13 cellular contexts compared by ENCODE assay signal in the genomic region with DNA sequence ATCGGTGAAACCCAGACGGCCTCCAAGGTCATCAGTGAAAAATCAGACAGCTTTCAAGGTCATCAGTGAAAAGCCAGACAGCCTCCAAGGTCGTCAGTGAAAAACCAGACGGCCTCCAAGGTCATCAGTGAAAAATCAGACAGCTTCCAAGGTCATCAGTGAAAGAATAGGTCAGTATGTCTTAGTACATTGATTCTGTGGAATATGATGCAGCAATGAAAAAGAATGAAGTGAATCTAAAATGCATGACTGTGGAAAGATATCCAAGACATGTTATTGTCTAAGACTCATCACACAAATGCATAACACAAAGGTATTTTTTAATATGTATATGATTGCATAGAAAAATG.
"Had no signal": no experiment of that assay in that cellular context is flagged by ENCODE, and none has a peak within 500 bp of the region (broad histone marks: within the 10 kb centered on the region; RNA-seq: fewer than 3 reads in every experiment).

No MANE protein-coding gene starts in this region.

- H3K36me3 ChIP-seq: esophagus muscularis mucosa, sigmoid colon, transverse colon had no signal

- H3K4me3 Mint-ChIP-seq: activated CD4-positive, alpha-beta memory T cell treated with anti-CD3 and anti-CD28 coated beads, Interleukin-2, amount 10 ng/mL, durations not matched to agents 7 days and 5 days; activated naive CD4-positive, alpha-beta T cell treated with anti-CD3 and anti-CD28 coated beads, Interleukin-2, amount 10 ng/mL, durations not matched to agents 7 days and 5 days; activated T-cell treated with anti-CD3 and anti-CD28 coated beads, Interleukin-2, amount 50 U/mL, for 24 hours; stimulated activated effector memory CD8-positive, alpha-beta T cell treated with anti-CD3 and anti-CD28 coated beads, Interleukin-12 subunit alpha, Interleukin-12 subunit beta, amount 100 ng/mL, for 72 hours; T-helper 1 cell treated with Interleukin-12 subunit alpha and Interleukin-12 subunit beta and Interleukin-4 antibody, amounts not matched to agents 30 μg/mL and 1 μg/mL, for 36 hours had no signal

- DNase-seq: activated CD4-positive, alpha-beta memory T cell treated with anti-CD3 and anti-CD28 coated beads, Interleukin-2, amount 10 ng/mL, durations not matched to agents 7 days and 5 days; activated CD4-positive, alpha-beta T cell treated with anti-CD3 and anti-CD28 coated beads for 4 hours; activated naive CD4-positive, alpha-beta T cell treated with anti-CD3 and anti-CD28 coated beads, Interleukin-2, amount 10 ng/mL, durations not matched to agents 7 days and 5 days; activated T-cell treated with anti-CD3 and anti-CD28 coated beads, Interleukin-2, amount 50 U/mL, for 24 hours; hypothalamus; left ventricle myocardium superior; sigmoid colon; substantia nigra; transverse colon had no signal

- H3K9me3 Mint-ChIP-seq: activated CD4-positive, alpha-beta memory T cell treated with anti-CD3 and anti-CD28 coated beads, Interleukin-2, amount 10 ng/mL, durations not matched to agents 7 days and 5 days; activated naive CD4-positive, alpha-beta T cell treated with anti-CD3 and anti-CD28 coated beads, Interleukin-2, amount 10 ng/mL, durations not matched to agents 7 days and 5 days; activated T-cell treated with anti-CD3 and anti-CD28 coated beads, Interleukin-2, amount 50 U/mL, for 24 hours; stimulated activated effector memory CD8-positive, alpha-beta T cell treated with anti-CD3 and anti-CD28 coated beads, Interleukin-12 subunit alpha, Interleukin-12 subunit beta, amount 100 ng/mL, for 72 hours; T-helper 1 cell treated with Interleukin-12 subunit alpha and Interleukin-12 subunit beta and Interleukin-4 antibody, amounts not matched to agents 30 μg/mL and 1 μg/mL, for 36 hours had no signal

- H3K36me3 Mint-ChIP-seq: activated naive CD4-positive, alpha-beta T cell treated with anti-CD3 and anti-CD28 coated beads, Interleukin-2, amount 10 ng/mL, durations not matched to agents 7 days and 5 days had no signal

- H3K27ac Mint-ChIP-seq: activated CD4-positive, alpha-beta memory T cell treated with anti-CD3 and anti-CD28 coated beads, Interleukin-2, amount 10 ng/mL, durations not matched to agents 7 days and 5 days; activated naive CD4-positive, alpha-beta T cell treated with anti-CD3 and anti-CD28 coated beads, Interleukin-2, amount 10 ng/mL, durations not matched to agents 7 days and 5 days; activated T-cell treated with anti-CD3 and anti-CD28 coated beads, Interleukin-2, amount 50 U/mL, for 24 hours; T-helper 1 cell treated with Interleukin-12 subunit alpha and Interleukin-12 subunit beta and Interleukin-4 antibody, amounts not matched to agents 30 μg/mL and 1 μg/mL, for 36 hours had no signal

- H3K4me3 ChIP-seq: dorsolateral prefrontal cortex, esophagus muscularis mucosa, sigmoid colon, transverse colon had no signal

- H3K27me3 ChIP-seq: dorsolateral prefrontal cortex, esophagus muscularis mucosa, sigmoid colon, transverse colon had no signal

- H3K27me3 Mint-ChIP-seq: activated CD4-positive, alpha-beta memory T cell treated with anti-CD3 and anti-CD28 coated beads, Interleukin-2, amount 10 ng/mL, durations not matched to agents 7 days and 5 days; activated naive CD4-positive, alpha-beta T cell treated with anti-CD3 and anti-CD28 coated beads, Interleukin-2, amount 10 ng/mL, durations not matched to agents 7 days and 5 days; activated T-cell treated with anti-CD3 and anti-CD28 coated beads, Interleukin-2, amount 50 U/mL, for 24 hours had no signal

- H3K27ac ChIP-seq: transverse colon had no signal

- H3K9me3 ChIP-seq: esophagus muscularis mucosa, sigmoid colon, transverse colon had no signal

- ATAC-seq: left ventricle myocardium superior; stimulated activated effector memory CD8-positive, alpha-beta T cell treated with anti-CD3 and anti-CD28 coated beads, Interleukin-12 subunit alpha, Interleukin-12 subunit beta, amount 100 ng/mL, for 72 hours had no signal
